In genomic region chr17:54901230-54901847, GRCh38 we compare ENCODE assay signal across 9 cellular contexts. TPM values are rescaled to one million over a fixed set of nuclear protein-coding genes. Genes with fewer than 3 reads are reported as not detected.
DNase-seq lines count a peak whose midpoint lies in the region; TF ChIP-seq lines count a peak whose summit lies in the region.
"Had no signal": no experiment of that assay in that cellular context is flagged by ENCODE, and none has a peak within 500 bp of the region (broad histone marks: within the 10 kb centered on the region; RNA-seq: fewer than 3 reads in every experiment).

No MANE protein-coding gene starts in this region.

- peaks cover 6% of the 10 kb centered on the region for H3K36me3 Mint-ChIP-seq in Caco-2 (ENCODE audit: insufficient read depth, unreplicated experiment)
- no peaks in the 10 kb centered on the region for H3K36me3 Mint-ChIP-seq in activated naive CD8-positive, alpha-beta T cell

- H3K4me1 ChIP-seq in Caco-2: no peaks in the 10 kb centered on the region
- H3K4me1 ChIP-seq in HUES48 (ENCODE audit: control insufficient read depth, insufficient read depth, low read length): peaks cover 29% of the 10 kb centered on the region
- peaks cover 0 to 13% (median 8%) of the 10 kb centered on the region in 4 donors for H3K4me1 ChIP-seq in tibial artery

- intact Hi-C loops in Caco-2 (cut with micrococcal nuclease; ENCODE audit: unreplicated experiment) (loop anchor here (2.0 kb wide), 1 partner anchor 67 kb away; the partner anchor contains the start of genes COX11 and STXBP4), tibial artery (cut with DNase I; ENCODE audit: low total_unique reads) (no loop called here)

- TSS peak; percentile 46 for BruUV-seq in Caco-2 (replicated peaks; lab: Mats Ljungman, UMichigan)

- no peaks in the 10 kb centered on the region for H3K9me3 ChIP-seq in Caco-2
- no peaks in the 10 kb centered on the region for H3K9me3 ChIP-seq in HUES48 (ENCODE audit: control insufficient read depth, insufficient read depth, low read length)
- no peaks in the 10 kb centered on the region for H3K9me3 ChIP-seq in iPS-18c (ENCODE audit: control insufficient read depth, insufficient read depth, low read length)
- H3K9me3 ChIP-seq in tibial artery: no peaks in the 10 kb centered on the region

- CTCF ChIA-PET in Caco-2 (lab: Charles Lee): interaction anchor here (1.2 kb wide), 1 partner anchor 69 kb away, joined by 4 read pairs; no protein-coding TSS in a partner anchor

- H3K9me3 Mint-ChIP-seq in Caco-2 (ENCODE audit: unreplicated experiment): no peaks in the 10 kb centered on the region
- no peaks in the 10 kb centered on the region for H3K9me3 Mint-ChIP-seq in activated naive CD8-positive, alpha-beta T cell (ENCODE audit: low read depth)
- H3K9me3 Mint-ChIP-seq: IgD-negative memory B cell had no signal

- H3K4me3 Mint-ChIP-seq in Caco-2 (ENCODE audit: unreplicated experiment): peak overlapping the region; percentile 85
- peak overlapping the region; percentile 44 for H3K4me3 Mint-ChIP-seq in activated naive CD8-positive, alpha-beta T cell
- H3K4me3 Mint-ChIP-seq: IgD-negative memory B cell had no signal

- H3K4me3 ChIP-seq in Caco-2 (ENCODE audit: low read depth, low read length) (peak overlapping the region; percentile 96), HUES48 (ENCODE audit: low read depth, low read length) (no peak overlapping the region; the same call in none of the 2 replicates), iPS-18c (ENCODE audit: insufficient read depth, low read depth, low read length) (peak overlapping the region; percentile 74), tibial artery (peak overlapping the region; percentile 59 to 66)

- peak overlapping the region; percentile 94 for H3K9ac ChIP-seq in HUES48 (ENCODE audit: low read depth, low read length)

- no peaks in the 10 kb centered on the region for H3K27me3 ChIP-seq in Caco-2 (replicated peaks; ENCODE audit: control insufficient read depth, insufficient read depth, low read length)
- H3K27me3 ChIP-seq in HUES48 (ENCODE audit: control insufficient read depth, insufficient read depth, low read length): no peaks in the 10 kb centered on the region
- no peaks in the 10 kb centered on the region for H3K27me3 ChIP-seq in tibial artery

- no peaks in the 10 kb centered on the region for H3K4me1 Mint-ChIP-seq in Caco-2 (ENCODE audit: low read depth, unreplicated experiment)
- H3K4me1 Mint-ChIP-seq in activated naive CD8-positive, alpha-beta T cell (ENCODE audit: low read depth): peaks cover 13% of the 10 kb centered on the region

- DNase-seq in Caco-2 (no peak), tibial artery (no peak), AML-193 (lab: John Stamatoyannopoulos, UW) (no peak), OCI-M1 (lab: John Stamatoyannopoulos, UW) (no peak)
- no peak for DNase-seq in stimulated activated CD8-positive, alpha-beta memory T cell treated with anti-CD3 and anti-CD28 coated beads, Interleukin-4, amount 100 ng/mL, for 48 hours

- POLR2A ChIA-PET in Caco-2 (lab: Charles Lee): no interaction called here

- TF ChIP-seq CTCF in Caco-2 (IDR thresholded peaks at IDR 0.05; ENCODE audit: insufficient read depth in 1 of 2, low read depth in 1 of 2, low read length in 1 of 2, severe bottlenecking in 1 of 2, unreplicated experiment in 1 of 2): no peak
- TF ChIP-seq CTCF in tibial artery (IDR thresholded peaks at IDR 0.05): no peak

- peak overlapping the region; percentile 55 for H3K27ac Mint-ChIP-seq in Caco-2 (ENCODE audit: unreplicated experiment)
- H3K27ac Mint-ChIP-seq in activated naive CD8-positive, alpha-beta T cell: no peak overlapping the region
- H3K27ac Mint-ChIP-seq: IgD-negative memory B cell had no signal

- H3K36me3 ChIP-seq in Caco-2 (ENCODE audit: control insufficient read depth, insufficient read depth, low read length) (no peaks in the 10 kb centered on the region), HUES48 (ENCODE audit: control insufficient read depth, insufficient read depth, low read length) (peaks cover 21% of the 10 kb centered on the region), tibial artery (peaks cover 0 to 4% (median 0%) of the 10 kb centered on the region in 3 donors)

- H3K27ac ChIP-seq in HUES48 (ENCODE audit: low read depth, low read length) (peak overlapping the region; percentile 85), tibial artery (peak overlapping the region in 1 of 2 donors; percentile 66)

- H3K27me3 Mint-ChIP-seq in Caco-2 (ENCODE audit: insufficient read depth, unreplicated experiment): peaks cover 8% of the 10 kb centered on the region
- peaks cover 26% of the 10 kb centered on the region for H3K27me3 Mint-ChIP-seq in activated naive CD8-positive, alpha-beta T cell

RNA-seq across cellular contexts. Expression of gene TOM1L1, which starts 0.7 kb away (rescaled TPM):
- total RNA-seq in Caco-2 (2022): 48.7 TPM in 2 replicates
